Comparison of ENCODE assay signal across 15 cellular contexts in genomic region chr1:71638081-71638766, GRCh38.
A peak's percentile ranks its signal among the peaks of the same experiment; 100 is the strongest.
DNase-seq lines count a peak whose midpoint lies in the region; ATAC-seq and TF ChIP-seq lines count a peak whose summit lies in the region.
"Had no signal": no experiment of that assay in that cellular context is flagged by ENCODE, and none has a peak within 500 bp of the region (broad histone marks: within the 10 kb centered on the region; RNA-seq: fewer than 3 reads in every experiment).

No MANE protein-coding gene starts in this region.

- peaks cover 10% of the 10 kb centered on the region for H3K9me3 ChIP-seq in left ventricle myocardium inferior (replicated peaks)
- H3K9me3 ChIP-seq in H9 (ENCODE audit: control insufficient read depth, low read depth, low read length), result no peaks in the 10 kb centered on the region
- no peaks in the 10 kb centered on the region for H3K9me3 ChIP-seq in CD4-positive, alpha-beta memory T cell (ENCODE audit: control insufficient read depth in 1 of 2, low read length in 2 of 2)

- H3K4me1 Mint-ChIP-seq in HFFc6 (ENCODE audit: low read depth) (peaks cover 25% of the 10 kb centered on the region), H9 (no peaks in the 10 kb centered on the region), CD14-positive monocyte (no peaks in the 10 kb centered on the region)
- H3K4me1 Mint-ChIP-seq in stimulated activated naive B cell treated with anti-CD40 and anti-IgM and Interleukin-4, amounts not matched to agents 10 μg/mL and 1 μg/mL and 100 μg/mL, for 72 hours, result no peaks in the 10 kb centered on the region
- H3K4me1 Mint-ChIP-seq in CD4-positive, alpha-beta memory T cell, result no peaks in the 10 kb centered on the region
- H3K4me1 Mint-ChIP-seq: activated CD4-positive, alpha-beta T cell treated with anti-CD3 and anti-CD28 coated beads, Interleukin-2, amount 10 ng/mL, durations not matched to agents 7 days and 5 days; activated naive CD8-positive, alpha-beta T cell treated with anti-CD3 and anti-CD28 coated beads, Interleukin-2, amount 10 ng/mL, durations not matched to agents 7 days and 5 days; naive B cell had no signal

- H3K23ac ChIP-seq in H9 (ENCODE audit: insufficient read length, low read depth, low read length), result no peak overlapping the region

- H3K79me1 ChIP-seq in H9 (ENCODE audit: insufficient read depth, low read depth, low read length, poor library complexity, severe bottlenecking), result no peaks in the 10 kb centered on the region

- WGBS in H9 (ENCODE audit: extremely low coverage, insufficient read length, low lambda C conversion rate), result no CpG with 5 or more reads among the region's 4 CpGs

- H4K8ac ChIP-seq in H9 (replicated peaks; ENCODE audit: insufficient read length, low read depth, low read length), result no peak overlapping the region

- H2BK120ac ChIP-seq in H9 (ENCODE audit: low read depth, low read length, poor library complexity, severe bottlenecking), result no peak overlapping the region

- H3K4me3 ChIP-seq in brain microvascular endothelial cell (ENCODE audit: low read depth, low read length) (no peak overlapping the region), left ventricle myocardium inferior (no peak overlapping the region)
- H3K4me3 ChIP-seq in CD4-positive, alpha-beta memory T cell (ENCODE audit: low read length in 2 of 2), result no peak overlapping the region

- H2BK5ac ChIP-seq in H9 (ENCODE audit: insufficient read length, low read length), result no peak overlapping the region

- H3K27me3 ChIP-seq in brain microvascular endothelial cell (replicated peaks) (no peaks in the 10 kb centered on the region), left ventricle myocardium inferior (ENCODE audit: low read depth) (no peaks in the 10 kb centered on the region), H9 (ENCODE audit: insufficient read depth, low read length) (no peaks in the 10 kb centered on the region)
- H3K27me3 ChIP-seq in CD4-positive, alpha-beta memory T cell (ENCODE audit: insufficient read depth, low read length), result no peaks in the 10 kb centered on the region

- no peaks in the 10 kb centered on the region for H3K79me2 ChIP-seq in H9 (ENCODE audit: insufficient read depth, low read length)

- TF ChIP-seq CTCF in HFFc6 (IDR thresholded peaks at IDR 0.05) (no peak), brain microvascular endothelial cell (IDR thresholded peaks at IDR 0.05; ENCODE audit: low read depth, low read length, missing control alignments) (no peak), left ventricle myocardium inferior (IDR thresholded peaks at IDR 0.05; ENCODE audit: borderline replicate concordance) (no peak), H9 (conservative IDR thresholded peaks at IDR 0.05) (no peak), CD14-positive monocyte (IDR thresholded peaks at IDR 0.05) (no peak)

- H3K27ac ChIP-seq in brain microvascular endothelial cell (no peak overlapping the region), left ventricle myocardium inferior (replicated peaks) (peak overlapping the region; percentile 53), H9 (ENCODE audit: insufficient read length, low read depth, low read length) (no peak overlapping the region)
- H3K27ac ChIP-seq in CD4-positive, alpha-beta memory T cell (ENCODE audit: low read depth, low read length), result no peak overlapping the region
- H3K27ac ChIP-seq: epithelial cell of prostate had no signal

- H3K4me2 ChIP-seq in H9 (ENCODE audit: insufficient read depth, insufficient read length, low read length), result no peak overlapping the region

- H3K36me3 Mint-ChIP-seq in HFFc6 (ENCODE audit: low read depth) (peaks cover 29% of the 10 kb centered on the region), H9 (ENCODE audit: insufficient read depth in 1 of 3, low read depth in 3 of 3) (no peaks in the 10 kb centered on the region), CD14-positive monocyte (no peaks in the 10 kb centered on the region)
- no peaks in the 10 kb centered on the region for H3K36me3 Mint-ChIP-seq in stimulated activated naive B cell treated with anti-CD40 and anti-IgM and Interleukin-4, amounts not matched to agents 10 μg/mL and 1 μg/mL and 100 μg/mL, for 72 hours
- no peaks in the 10 kb centered on the region for H3K36me3 Mint-ChIP-seq in CD4-positive, alpha-beta memory T cell
- H3K36me3 Mint-ChIP-seq: activated naive CD8-positive, alpha-beta T cell treated with anti-CD3 and anti-CD28 coated beads, Interleukin-2, amount 10 ng/mL, durations not matched to agents 7 days and 5 days; naive B cell had no signal

- DNase-seq in A172 (ENCODE audit: low spot score) (peak; percentile 4), HFFc6 (peak; percentile 50), brain microvascular endothelial cell (peak; percentile 11), left ventricle myocardium inferior (no peak), H9 (no peak), CD14-positive monocyte (ENCODE audit: low spot score) (no peak)
- DNase-seq in stimulated activated naive B cell treated with anti-CD40 and anti-IgM and Interleukin-4, amounts not matched to agents 10 μg/mL and 1 μg/mL and 100 μg/mL, for 72 hours, result no peak
- DNase-seq in CD4-positive, alpha-beta memory T cell, result no peak
- DNase-seq: activated CD4-positive, alpha-beta T cell treated with anti-CD3 and anti-CD28 coated beads, Interleukin-2, amount 10 ng/mL, durations not matched to agents 7 days and 5 days; activated naive CD8-positive, alpha-beta T cell treated with anti-CD3 and anti-CD28 coated beads, Interleukin-2, amount 10 ng/mL, durations not matched to agents 7 days and 5 days; activated T-cell treated with anti-CD3 and anti-CD28 coated beads, Interleukin-2, amount 50 U/mL, for 24 hours; Calu3; naive B cell; stimulated activated CD4-positive, alpha-beta T cell treated with anti-CD3 and anti-CD28 coated beads, Interleukin-1b, Interleukin-23, amount 100 ng/mL, for 48 hours had no signal

- H3K4me3 Mint-ChIP-seq in HFFc6, result no peak overlapping the region
- H3K4me3 Mint-ChIP-seq in H9, result no peak overlapping the region
- no peak overlapping the region for H3K4me3 Mint-ChIP-seq in CD14-positive monocyte
- no peak overlapping the region for H3K4me3 Mint-ChIP-seq in stimulated activated naive B cell treated with anti-CD40 and anti-IgM and Interleukin-4, amounts not matched to agents 10 μg/mL and 1 μg/mL and 100 μg/mL, for 72 hours
- no peak overlapping the region for H3K4me3 Mint-ChIP-seq in CD4-positive, alpha-beta memory T cell
- H3K4me3 Mint-ChIP-seq: activated CD4-positive, alpha-beta T cell treated with anti-CD3 and anti-CD28 coated beads, Interleukin-2, amount 10 ng/mL, durations not matched to agents 7 days and 5 days; activated naive CD8-positive, alpha-beta T cell treated with anti-CD3 and anti-CD28 coated beads, Interleukin-2, amount 10 ng/mL, durations not matched to agents 7 days and 5 days; activated T-cell treated with anti-CD3 and anti-CD28 coated beads, Interleukin-2, amount 50 U/mL, for 24 hours; naive B cell had no signal

- H3K27me3 Mint-ChIP-seq in HFFc6 (ENCODE audit: insufficient read depth) (no peaks in the 10 kb centered on the region), H9 (ENCODE audit: low read depth) (no peaks in the 10 kb centered on the region), CD14-positive monocyte (ENCODE audit: low read depth in 3 of 3) (no peaks in the 10 kb centered on the region)
- H3K27me3 Mint-ChIP-seq in stimulated activated naive B cell treated with anti-CD40 and anti-IgM and Interleukin-4, amounts not matched to agents 10 μg/mL and 1 μg/mL and 100 μg/mL, for 72 hours, result no peaks in the 10 kb centered on the region
- H3K27me3 Mint-ChIP-seq in CD4-positive, alpha-beta memory T cell, result no peaks in the 10 kb centered on the region
- H3K27me3 Mint-ChIP-seq: activated CD4-positive, alpha-beta T cell treated with anti-CD3 and anti-CD28 coated beads, Interleukin-2, amount 10 ng/mL, durations not matched to agents 7 days and 5 days; activated naive CD8-positive, alpha-beta T cell treated with anti-CD3 and anti-CD28 coated beads, Interleukin-2, amount 10 ng/mL, durations not matched to agents 7 days and 5 days; activated T-cell treated with anti-CD3 and anti-CD28 coated beads, Interleukin-2, amount 50 U/mL, for 24 hours; naive B cell had no signal

- no peaks in the 10 kb centered on the region for H3K23me2 ChIP-seq in H9 (ENCODE audit: insufficient read length, low read depth, low read length, poor library complexity, severe bottlenecking)

- H3K36me3 ChIP-seq in brain microvascular endothelial cell (replicated peaks) (no peaks in the 10 kb centered on the region), left ventricle myocardium inferior (no peaks in the 10 kb centered on the region)
- no peaks in the 10 kb centered on the region for H3K36me3 ChIP-seq in CD4-positive, alpha-beta memory T cell (ENCODE audit: insufficient read depth, low read length)

- no peak overlapping the region for H2AK5ac ChIP-seq in H9 (ENCODE audit: insufficient read length, low read length)

- no peak overlapping the region for H2AFZ ChIP-seq in H9 (ENCODE audit: low read length)

- intact Hi-C loops in left ventricle myocardium inferior (cut with micrococcal nuclease) (no loop called here), CD14-positive monocyte (cut with micrococcal nuclease) (no loop called here)
- intact Hi-C loops in CD4-positive, alpha-beta memory T cell (cut with micrococcal nuclease), result no loop called here

- H2BK15ac ChIP-seq in H9 (ENCODE audit: low read depth, low read length), result no peak overlapping the region

- H3K4me1 ChIP-seq in left ventricle myocardium inferior, result peaks cover 16% of the 10 kb centered on the region
- H3K4me1 ChIP-seq in H9 (ENCODE audit: insufficient read depth, low read length), result no peaks in the 10 kb centered on the region
- no peaks in the 10 kb centered on the region for H3K4me1 ChIP-seq in CD4-positive, alpha-beta memory T cell (ENCODE audit: insufficient read depth, low read length)

- no peak overlapping the region for H4K91ac ChIP-seq in H9 (ENCODE audit: insufficient read length, low read depth, low read length)

- CTCF ChIA-PET in CD4-positive, alpha-beta memory T cell (lab: Charles Lee; ENCODE audit: partially characterized antibody), result no interaction called here

- no peak overlapping the region for H3K14ac ChIP-seq in H9 (ENCODE audit: insufficient read depth, low read length)

- peak overlapping the region; percentile 22 for H3K27ac Mint-ChIP-seq in HFFc6
- H3K27ac Mint-ChIP-seq in H9, result no peak overlapping the region
- no peak overlapping the region for H3K27ac Mint-ChIP-seq in CD14-positive monocyte
- H3K27ac Mint-ChIP-seq in stimulated activated naive B cell treated with anti-CD40 and anti-IgM and Interleukin-4, amounts not matched to agents 10 μg/mL and 1 μg/mL and 100 μg/mL, for 72 hours, result no peak overlapping the region
- H3K27ac Mint-ChIP-seq in CD4-positive, alpha-beta memory T cell, result no peak overlapping the region
- H3K27ac Mint-ChIP-seq: activated CD4-positive, alpha-beta T cell treated with anti-CD3 and anti-CD28 coated beads, Interleukin-2, amount 10 ng/mL, durations not matched to agents 7 days and 5 days; activated naive CD8-positive, alpha-beta T cell treated with anti-CD3 and anti-CD28 coated beads, Interleukin-2, amount 10 ng/mL, durations not matched to agents 7 days and 5 days; activated T-cell treated with anti-CD3 and anti-CD28 coated beads, Interleukin-2, amount 50 U/mL, for 24 hours; naive B cell had no signal

- no peak overlapping the region for H3K18ac ChIP-seq in H9 (ENCODE audit: insufficient read length, low read depth, low read length)

- H3K9me3 Mint-ChIP-seq in HFFc6, result peaks cover 20% of the 10 kb centered on the region
- no peaks in the 10 kb centered on the region for H3K9me3 Mint-ChIP-seq in H9
- H3K9me3 Mint-ChIP-seq in CD14-positive monocyte, result peaks cover 0 to 6% (median 5%) of the 10 kb centered on the region in 7 donors
- H3K9me3 Mint-ChIP-seq in stimulated activated naive B cell treated with anti-CD40 and anti-IgM and Interleukin-4, amounts not matched to agents 10 μg/mL and 1 μg/mL and 100 μg/mL, for 72 hours, result peaks cover 3 to 5% of the 10 kb centered on the region in 2 donors
- peaks cover 0 to 16% (median 8%) of the 10 kb centered on the region in 8 donors for H3K9me3 Mint-ChIP-seq in CD4-positive, alpha-beta memory T cell
- H3K9me3 Mint-ChIP-seq: activated CD4-positive, alpha-beta T cell treated with anti-CD3 and anti-CD28 coated beads, Interleukin-2, amount 10 ng/mL, durations not matched to agents 7 days and 5 days; activated naive CD8-positive, alpha-beta T cell treated with anti-CD3 and anti-CD28 coated beads, Interleukin-2, amount 10 ng/mL, durations not matched to agents 7 days and 5 days had no signal

- no peaks in the 10 kb centered on the region for H4K20me1 ChIP-seq in H9 (ENCODE audit: control insufficient read depth, insufficient read depth, insufficient read length)

- no peak overlapping the region for H4K5ac ChIP-seq in H9 (ENCODE audit: insufficient read length, low read depth, low read length)

- POLR2A ChIA-PET in CD4-positive, alpha-beta memory T cell (lab: Charles Lee; ENCODE audit: partially characterized antibody), result no interaction called here

- H3K9ac ChIP-seq in H9 (ENCODE audit: extremely low read depth, insufficient read length, low read length), result no peak overlapping the region

- no peak overlapping the region for H3K4ac ChIP-seq in H9 (ENCODE audit: low read depth, low read length)

- in situ Hi-C loops in brain microvascular endothelial cell (cut with HindIII; ENCODE audit: low pct_ligation_motif_present, low sequenced_read_pairs), result no loop called here

- ATAC-seq in stimulated activated naive B cell treated with anti-CD40 and anti-IgM and Interleukin-4, amounts not matched to agents 10 μg/mL and 1 μg/mL and 100 μg/mL, for 72 hours (replicated peaks), result no peak

- H3T11ph ChIP-seq in H9 (ENCODE audit: low read length), result no peak overlapping the region

- no peak overlapping the region for H3K56ac ChIP-seq in H9 (ENCODE audit: insufficient read length, low read depth, low read length)

- no peak overlapping the region for H2BK12ac ChIP-seq in H9 (ENCODE audit: insufficient read length, low read depth, low read length)

- H2BK20ac ChIP-seq in H9 (ENCODE audit: low read depth, low read length, poor library complexity, severe bottlenecking), result no peak overlapping the region

Comparison
In these comparisons a context has a peak if more than half of its experiments do, and no peak if none do; other contexts are left out.
1. DNase-seq: peak in A172 (single experiment), HFFc6 (single experiment) and brain microvascular endothelial cell (single experiment); none in left ventricle myocardium inferior (single experiment), H9 (single experiment), CD14-positive monocyte (single experiment), stimulated activated naive B cell treated with anti-CD40 and anti-IgM and Interleukin-4, amounts not matched to agents 10 μg/mL and 1 μg/mL and 100 μg/mL, for 72 hours (single experiment) and CD4-positive, alpha-beta memory T cell (0 of 5).